In genomic region chrX:129600981-129601424, GRCh38 we compare ENCODE assay signal across 8 cellular contexts. TPM values are rescaled to one million over a fixed set of nuclear protein-coding genes. Genes with fewer than 3 reads are reported as not detected.
DNase-seq lines count a peak whose midpoint lies in the region; ATAC-seq, FAIRE-seq and TF ChIP-seq lines count a peak whose summit lies in the region.

No MANE protein-coding gene starts in this region.

- no peaks in the 10 kb centered on the region for H3K9me3 ChIP-seq in BE2C
- H3K9me3 ChIP-seq in OCI-LY3 (ENCODE audit: insufficient read depth, low read length), result no peaks in the 10 kb centered on the region

- TF ChIP-seq POLR2A in GM12891 (IDR thresholded peaks at IDR 0.05; ENCODE audit: low read depth, low read length), result no peak

- H3K4me3 Mint-ChIP-seq in effector memory CD8-positive, alpha-beta T cell, result no peak overlapping the region
- H3K4me3 Mint-ChIP-seq in memory B cell, result no peak overlapping the region
- no peak overlapping the region for H3K4me3 Mint-ChIP-seq in activated naive CD8-positive, alpha-beta T cell treated with anti-CD3 and anti-CD28 coated beads for 36 hours

- H3K27me3 ChIP-seq in BE2C, result no peaks in the 10 kb centered on the region
- H3K27me3 ChIP-seq in OCI-LY3 (ENCODE audit: low read depth, low read length), result no peaks in the 10 kb centered on the region

- H3K4me1 Mint-ChIP-seq in effector memory CD8-positive, alpha-beta T cell (ENCODE audit: low read depth in 2 of 2), result peaks cover 8 to 12% of the 10 kb centered on the region in 2 donors
- H3K4me1 Mint-ChIP-seq in memory B cell, result peaks cover 12% of the 10 kb centered on the region
- peaks cover 10% of the 10 kb centered on the region for H3K4me1 Mint-ChIP-seq in activated naive CD8-positive, alpha-beta T cell treated with anti-CD3 and anti-CD28 coated beads for 36 hours

- no peaks in the 10 kb centered on the region for H3K9me3 Mint-ChIP-seq in effector memory CD8-positive, alpha-beta T cell
- H3K9me3 Mint-ChIP-seq in memory B cell, result no peaks in the 10 kb centered on the region
- no peaks in the 10 kb centered on the region for H3K9me3 Mint-ChIP-seq in activated naive CD8-positive, alpha-beta T cell treated with anti-CD3 and anti-CD28 coated beads for 36 hours

- H3K36me3 ChIP-seq in BE2C, result no peaks in the 10 kb centered on the region
- H3K36me3 ChIP-seq in OCI-LY3 (replicated peaks; ENCODE audit: low read depth, low read length), result no peaks in the 10 kb centered on the region

- ATAC-seq in effector memory CD8-positive, alpha-beta T cell (replicated peaks), result peak; percentile 52
- ATAC-seq in memory B cell (ENCODE audit: low read depth) (peak; percentile 38), GM21390 (IDR thresholded peaks at IDR 0.05; ENCODE audit: unreplicated experiment) (no peak)

- no peak for DNase-seq in BE2C
- DNase-seq in GM12891 (ENCODE audit: insufficient read length, low spot score), result no peak
- peak in 1 of 3 experiments; percentile 9 for DNase-seq in effector memory CD8-positive, alpha-beta T cell
- no peak for DNase-seq in memory B cell (ENCODE audit: low spot score in 2 of 2)
- no peak for DNase-seq in activated naive CD8-positive, alpha-beta T cell treated with anti-CD3 and anti-CD28 coated beads for 36 hours
- DNase-seq in GOT3 (lab: John Stamatoyannopoulos, UW), result no peak

- H4K20me1 ChIP-seq in OCI-LY3 (ENCODE audit: insufficient read depth, low read length), result no peaks in the 10 kb centered on the region

- TF ChIP-seq CTCF in BE2C (IDR thresholded peaks at IDR 0.05; ENCODE audit: low read depth, low read length), result peak; percentile 68
- TF ChIP-seq CTCF in OCI-LY3 (IDR thresholded peaks at IDR 0.05; ENCODE audit: low read depth, low read length), result peak; percentile 55

- H3K9ac ChIP-seq in OCI-LY3 (ENCODE audit: low read length), result no peak overlapping the region

- H3K36me3 Mint-ChIP-seq in effector memory CD8-positive, alpha-beta T cell (ENCODE audit: insufficient read depth), result no peaks in the 10 kb centered on the region
- no peaks in the 10 kb centered on the region for H3K36me3 Mint-ChIP-seq in memory B cell
- H3K36me3 Mint-ChIP-seq in activated naive CD8-positive, alpha-beta T cell treated with anti-CD3 and anti-CD28 coated beads for 36 hours, result no peaks in the 10 kb centered on the region

- H3K4me3 ChIP-seq in BE2C (ENCODE audit: low read depth, low read length), result no peak overlapping the region
- no peak overlapping the region for H3K4me3 ChIP-seq in OCI-LY3 (ENCODE audit: low read length)

- H3K27me3 Mint-ChIP-seq in effector memory CD8-positive, alpha-beta T cell, result peaks cover 7 to 9% of the 10 kb centered on the region in 2 donors
- H3K27me3 Mint-ChIP-seq in memory B cell, result no peaks in the 10 kb centered on the region
- H3K27me3 Mint-ChIP-seq in activated naive CD8-positive, alpha-beta T cell treated with anti-CD3 and anti-CD28 coated beads for 36 hours, result no peaks in the 10 kb centered on the region

- no peaks in the 10 kb centered on the region for H3K79me2 ChIP-seq in OCI-LY3 (ENCODE audit: low read length)

- H3K4me2 ChIP-seq in OCI-LY3 (ENCODE audit: low read length), result no peak overlapping the region

- no peak overlapping the region for H3K27ac Mint-ChIP-seq in effector memory CD8-positive, alpha-beta T cell
- H3K27ac Mint-ChIP-seq in memory B cell, result no peak overlapping the region
- no peak overlapping the region for H3K27ac Mint-ChIP-seq in activated naive CD8-positive, alpha-beta T cell treated with anti-CD3 and anti-CD28 coated beads for 36 hours

- H2AFZ ChIP-seq in OCI-LY3 (ENCODE audit: low read depth, low read length), result no peak overlapping the region

- no peaks in the 10 kb centered on the region for H3K4me1 ChIP-seq in BE2C
- peaks cover 16% of the 10 kb centered on the region for H3K4me1 ChIP-seq in OCI-LY3 (ENCODE audit: low read length)

- FAIRE-seq in GM12891 (lab: Jason Lieb, UNC), result peak; percentile 26

- H3K27ac ChIP-seq in OCI-LY3 (ENCODE audit: low read length), result no peak overlapping the region

TF ChIP-seq in GM12891, 5 proteins besides CTCF, POLR2A, EP300 and RAD21:
- TF ChIP-seq TAF1 (IDR thresholded peaks at IDR 0.05; ENCODE audit: low read depth, low read length), result no peak
- no peak for TF ChIP-seq POLR2AphosphoS5 (IDR thresholded peaks at IDR 0.05; ENCODE audit: low read depth, low read length)
- no peak for TF ChIP-seq POU2F2 (IDR thresholded peaks at IDR 0.05; ENCODE audit: low read depth, low read length)
- no peak for TF ChIP-seq PAX5 (IDR thresholded peaks at IDR 0.05; ENCODE audit: insufficient read depth, low read length, severe bottlenecking)
- no peak for TF ChIP-seq SPI1 (IDR thresholded peaks at IDR 0.05; ENCODE audit: low read depth, low read length)

RNA-seq across cellular contexts. Expression of gene APLN, which starts 53.8 kb away (rescaled TPM):
- polyA plus RNA-seq in BE2C (2012; ENCODE audit: insufficient read depth, insufficient read length, low read depth), result 0.14 TPM
- polyA plus RNA-seq in GM12891 (2012; ENCODE audit: low read depth, missing spikeins), result 0.17 TPM
- 1 to 10 TPM; 2.4 to 2.6 TPM for total RNA-seq in activated naive CD8-positive, alpha-beta T cell treated with anti-CD3 and anti-CD28 coated beads for 36 hours
